In the genomic region with DNA sequence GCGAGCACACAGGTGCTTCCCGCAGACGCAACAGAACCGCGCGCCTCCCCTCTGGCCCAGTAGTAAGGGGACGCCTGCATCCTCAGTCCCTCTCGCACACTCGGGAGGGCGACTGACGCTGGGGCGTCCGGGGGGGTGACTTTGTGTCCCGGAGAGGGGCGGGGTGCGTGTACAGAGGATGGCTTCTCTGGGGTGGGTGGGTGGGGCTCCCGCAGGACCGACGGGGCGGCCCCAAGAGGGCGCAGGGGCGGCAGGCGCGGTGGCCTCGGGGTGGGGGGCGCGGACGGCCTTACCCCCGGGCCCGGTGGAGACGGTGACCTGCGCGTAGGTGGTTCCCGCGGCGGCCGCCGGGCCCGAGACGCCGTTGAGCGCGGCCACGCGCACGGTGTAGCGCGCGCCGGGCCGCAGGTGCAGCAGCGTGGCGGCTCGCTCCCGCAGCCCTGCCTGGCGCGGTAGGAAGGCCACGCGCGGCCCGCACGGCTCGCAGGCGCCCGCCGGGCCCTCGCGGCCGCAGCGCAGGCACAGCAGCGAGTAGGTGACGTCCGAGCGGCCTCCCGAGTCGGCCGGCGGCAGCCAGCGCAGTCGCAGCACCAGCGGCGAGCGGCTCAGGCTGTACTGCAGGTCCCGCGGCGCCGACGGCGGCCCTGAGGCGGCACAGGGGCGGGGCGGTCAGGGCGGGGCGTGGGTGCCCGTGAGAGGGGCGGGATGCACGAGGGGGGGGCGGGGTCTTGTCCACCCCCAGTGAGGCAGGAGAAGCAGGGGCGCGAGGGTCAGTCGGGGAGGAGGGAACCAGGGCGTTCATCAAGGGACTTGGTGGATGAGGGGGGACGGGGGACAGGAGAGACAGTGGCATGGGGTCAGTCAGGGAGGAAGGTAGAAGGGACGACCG, we compare ENCODE assay signal across 1 cellular context.
TF ChIP-seq lines count a peak whose summit lies in the region.

No MANE protein-coding gene starts in this region.

TF ChIP-seq in H1, 55 proteins besides CTCF, POLR2A, EP300 and RAD21:
- TF ChIP-seq SUZ12 (IDR thresholded peaks at IDR 0.05; ENCODE audit: low read length) (peak; percentile 11; the same call in 1 of the 2 replicates), EZH2 (IDR thresholded peaks at IDR 0.05; ENCODE audit: low read depth, low read length, severe bottlenecking) (peak; percentile 32), TAF7 (optimal IDR thresholded peaks at IDR 0.05; ENCODE audit: borderline replicate concordance, low read depth, low read length) (no peak)
